16 cellular contexts compared by ENCODE assay signal in the genomic region with DNA sequence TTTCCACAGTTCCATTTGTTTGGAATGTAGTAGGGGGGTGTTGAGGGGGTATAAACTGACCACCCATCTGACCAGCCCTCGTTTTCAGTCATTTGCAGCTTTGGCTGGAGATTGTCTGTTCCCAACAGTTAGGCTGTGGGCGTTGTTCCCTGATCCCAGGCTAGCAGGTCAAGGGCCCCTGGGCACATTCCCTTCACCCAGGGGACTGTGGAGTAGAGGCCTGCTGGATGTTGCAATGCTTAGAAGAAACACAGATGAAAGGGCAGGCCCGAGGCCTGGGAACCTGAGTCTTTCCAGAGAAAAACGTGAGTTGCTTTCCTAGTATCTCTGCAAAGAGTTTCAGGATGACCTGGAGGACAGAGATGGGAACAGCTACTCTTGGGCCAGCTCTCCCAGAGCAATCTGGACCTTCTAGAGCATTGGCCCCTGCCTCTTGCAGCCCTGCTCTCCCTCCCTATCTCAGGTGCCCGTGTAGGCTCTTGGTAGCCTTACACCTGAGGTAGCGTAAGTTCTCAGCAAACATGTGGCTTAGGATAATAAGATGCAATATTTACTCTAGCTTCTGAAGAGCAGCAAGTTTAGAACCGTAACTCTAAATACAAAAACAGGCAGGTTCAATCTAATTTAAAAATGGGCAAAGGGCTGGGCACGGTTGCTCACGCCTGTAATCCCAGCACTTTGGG.
A peak's percentile ranks its signal among the peaks of the same experiment; 100 is the strongest.
DNase-seq lines count a peak whose midpoint lies in the region; ATAC-seq and TF ChIP-seq lines count a peak whose summit lies in the region.
"Had no signal": no experiment of that assay in that cellular context is flagged by ENCODE, and none has a peak within 500 bp of the region (broad histone marks: within the 10 kb centered on the region; RNA-seq: fewer than 3 reads in every experiment).

No MANE protein-coding gene starts in this region.

- TF ChIP-seq CTCF in BE2C (IDR thresholded peaks at IDR 0.05; ENCODE audit: low read depth, low read length) (no peak), ascending aorta (IDR thresholded peaks at IDR 0.05) (no peak), sigmoid colon (IDR thresholded peaks at IDR 0.05) (no peak)
- TF ChIP-seq CTCF in CD8-positive, alpha-beta T cell (IDR thresholded peaks at IDR 0.05) = no peak

- no peak for TF ChIP-seq EP300 in sigmoid colon (IDR thresholded peaks at IDR 0.05)

- H3K4me3 ChIP-seq in BE2C (ENCODE audit: low read depth, low read length) (no peak overlapping the region), ascending aorta (no peak overlapping the region), sigmoid colon (no peak overlapping the region)
- no peak overlapping the region for H3K4me3 ChIP-seq in CD8-positive, alpha-beta T cell (ENCODE audit: low read depth, low read length)
- H3K4me3 ChIP-seq: SJCRH30 had no signal

- ATAC-seq in CD8-positive, alpha-beta T cell = no peak
- ATAC-seq: activated T-cell treated with anti-CD3 and anti-CD28 coated beads, Interleukin-2, amount 50 U/mL, for 72 hours had no signal

- H3K27ac ChIP-seq in ascending aorta (peak overlapping the region; percentile 18 to 37), sigmoid colon (peak overlapping the region; percentile 43 to 79 (median 71))
- no peak overlapping the region for H3K27ac ChIP-seq in CD8-positive, alpha-beta T cell (ENCODE audit: low read depth, low read length)
- H3K27ac ChIP-seq: SJCRH30 had no signal

- H3K27ac Mint-ChIP-seq in CD8-positive, alpha-beta T cell = no peak overlapping the region
- H3K27ac Mint-ChIP-seq: activated T-cell treated with anti-CD3 and anti-CD28 coated beads, Interleukin-2, amount 50 U/mL, for 72 hours; progenitor cell of endocrine pancreas had no signal

- TF ChIP-seq POLR2A in sigmoid colon (IDR thresholded peaks at IDR 0.05) = no peak

- no peaks in the 10 kb centered on the region for H3K27me3 Mint-ChIP-seq in CD8-positive, alpha-beta T cell (ENCODE audit: low read depth)
- H3K27me3 Mint-ChIP-seq: IgD-negative memory B cell, progenitor cell of endocrine pancreas had no signal

- H3K4me1 Mint-ChIP-seq in CD8-positive, alpha-beta T cell (ENCODE audit: low read depth) = peaks cover 64% of the 10 kb centered on the region

- intact Hi-C loops in ascending aorta (cut with DNase I) (no loop called here), sigmoid colon (cut with DNase I) (no loop called here)
- intact Hi-C loops in CD8-positive, alpha-beta T cell (cut with DNase I, micrococcal nuclease) = no loop called here

- H3K4me1 ChIP-seq in BE2C (peaks cover 23% of the 10 kb centered on the region), ascending aorta (peaks cover 0 to 8% of the 10 kb centered on the region in 2 donors), sigmoid colon (peaks cover 0 to 41% (median 29%) of the 10 kb centered on the region in 4 donors)
- peaks cover 36% of the 10 kb centered on the region for H3K4me1 ChIP-seq in CD8-positive, alpha-beta T cell (ENCODE audit: insufficient read depth, low read length)
- H3K4me1 ChIP-seq: SJCRH30 had no signal

- no peaks in the 10 kb centered on the region for H3K9me3 Mint-ChIP-seq in CD8-positive, alpha-beta T cell
- H3K9me3 Mint-ChIP-seq: activated T-cell treated with anti-CD3 and anti-CD28 coated beads, Interleukin-2, amount 50 U/mL, for 72 hours; IgD-negative memory B cell had no signal

- H3K9me3 ChIP-seq in BE2C (no peaks in the 10 kb centered on the region), ascending aorta (no peaks in the 10 kb centered on the region), sigmoid colon (no peaks in the 10 kb centered on the region)
- no peaks in the 10 kb centered on the region for H3K9me3 ChIP-seq in CD8-positive, alpha-beta T cell (ENCODE audit: low read length)
- H3K9me3 ChIP-seq: SJCRH30 had no signal

- DNase-seq in BE2C (peak; percentile 29), ascending aorta (ENCODE audit: low spot score in 2 of 2) (peak in 1 of 2 donors; percentile 69), islet precursor cell (peak; percentile 93), sigmoid colon (peak; percentile 67), COR-L47 (lab: John Stamatoyannopoulos, UW) (no peak), OCI-M2 (lab: John Stamatoyannopoulos, UW; ENCODE audit: unreplicated experiment) (no peak), amygdala (lab: John Stamatoyannopoulos, UW) (no peak)
- no peak for DNase-seq in CD8-positive, alpha-beta T cell
- DNase-seq: activated CD4-positive, alpha-beta T cell treated with anti-CD3 and anti-CD28 coated beads, Interleukin-2, amount 50 U/mL, for 1 hour; activated T-cell treated with anti-CD3 and anti-CD28 coated beads, Interleukin-2, amount 50 U/mL, for 72 hours; aorta; dermis blood vessel endothelial cell; NCI-H226; SJCRH30 had no signal

- peaks cover 28% of the 10 kb centered on the region for H3K36me3 Mint-ChIP-seq in CD8-positive, alpha-beta T cell

- WGBS in sigmoid colon, 2 donors = 85 to 87% methylated on average over 9 of the region's 9 CpGs

- H3K4me3 Mint-ChIP-seq in CD8-positive, alpha-beta T cell = no peak overlapping the region
- H3K4me3 Mint-ChIP-seq: activated T-cell treated with anti-CD3 and anti-CD28 coated beads, Interleukin-2, amount 50 U/mL, for 72 hours had no signal

- CTCF ChIA-PET in CD8-positive, alpha-beta T cell (lab: Charles Lee) = interaction anchor here (0.5 to 0.6 kb wide), 2 partner anchors 50 to 114 kb away, joined by 3 to 4 read pairs; no protein-coding TSS in a partner anchor

- H3K36me3 ChIP-seq in BE2C = no peaks in the 10 kb centered on the region
- no peaks in the 10 kb centered on the region for H3K36me3 ChIP-seq in ascending aorta
- H3K36me3 ChIP-seq in sigmoid colon = no peaks in the 10 kb centered on the region
- H3K36me3 ChIP-seq in CD8-positive, alpha-beta T cell (ENCODE audit: insufficient read depth, low read length) = no peaks in the 10 kb centered on the region
- H3K36me3 ChIP-seq: SJCRH30 had no signal

- POLR2A ChIA-PET in CD8-positive, alpha-beta T cell (lab: Charles Lee) = interaction anchor here (0.6 kb wide), 1 partner anchor 22 kb away, joined by 3 read pairs; no protein-coding TSS in a partner anchor

- no peaks in the 10 kb centered on the region for H3K27me3 ChIP-seq in BE2C
- no peaks in the 10 kb centered on the region for H3K27me3 ChIP-seq in ascending aorta
- no peaks in the 10 kb centered on the region for H3K27me3 ChIP-seq in sigmoid colon
- H3K27me3 ChIP-seq in CD8-positive, alpha-beta T cell (ENCODE audit: insufficient read depth, low read length) = no peaks in the 10 kb centered on the region
- H3K27me3 ChIP-seq: SJCRH30 had no signal

Comparison
In these comparisons a context has a peak if more than half of its experiments do, and no peak if none do; other contexts are left out.
1. DNase-seq: peak in BE2C (single experiment), islet precursor cell (single experiment) and sigmoid colon (single experiment); none in CD8-positive, alpha-beta T cell (0 of 7), COR-L47 (single experiment), OCI-M2 (single experiment) and amygdala (0 of 56).